In genomic region chr11:329886-330253, GRCh38 we compare ENCODE assay signal across 21 cellular contexts. TPM values are rescaled to one million over a fixed set of nuclear protein-coding genes. Genes with fewer than 3 reads are reported as not detected.
A peak's percentile ranks its signal among the peaks of the same experiment; 100 is the strongest.
DNase-seq lines count a peak whose midpoint lies in the region; ATAC-seq and TF ChIP-seq lines count a peak whose summit lies in the region.
"Had no signal": no experiment of that assay in that cellular context is flagged by ENCODE, and none has a peak within 500 bp of the region (broad histone marks: within the 10 kb centered on the region; RNA-seq: fewer than 3 reads in every experiment).

No MANE protein-coding gene starts in this region.

- H3K27ac Mint-ChIP-seq in CD4-positive, alpha-beta T cell: peak overlapping the region; percentile 32
- H3K27ac Mint-ChIP-seq in GM23338: no peak overlapping the region
- peak overlapping the region; percentile 86 for H3K27ac Mint-ChIP-seq in activated naive CD8-positive, alpha-beta T cell
- peak overlapping the region; percentile 81 to 95 (median 92) for H3K27ac Mint-ChIP-seq in naive thymus-derived CD8-positive, alpha-beta T cell
- no peak overlapping the region for H3K27ac Mint-ChIP-seq in type B pancreatic cell

- POLR2A ChIA-PET in CD4-positive, alpha-beta T cell (lab: Charles Lee): interaction anchor here (0.8 to 3.6 kb wide), 5 partner anchors 13 to 77 kb away, joined by 3 to 17 read pairs (median 14); no protein-coding TSS in a partner anchor
- POLR2A ChIA-PET in naive thymus-derived CD8-positive, alpha-beta T cell (lab: Charles Lee): interaction anchor here (0.8 to 5.6 kb wide), 10 partner anchors 10 to 123 kb away, joined by 3 to 38 read pairs (median 5); partner anchors contain the start of genes BET1L and RIC8A

- H3K4me1 ChIP-seq in GM23338 (ENCODE audit: insufficient read depth): peaks cover 16% of the 10 kb centered on the region

- no peaks in the 10 kb centered on the region for H3K27me3 ChIP-seq in CD4-positive, alpha-beta T cell (ENCODE audit: control insufficient read depth, insufficient read depth, low read length)
- H3K27me3 ChIP-seq in GM23338 (ENCODE audit: insufficient read depth): no peaks in the 10 kb centered on the region
- H3K27me3 ChIP-seq: esophagus muscularis mucosa, MG63, suprapubic skin had no signal

- intact Hi-C loops in CD4-positive, alpha-beta T cell (cut with DNase I, micrococcal nuclease): no loop called here

- no peaks in the 10 kb centered on the region; the same call in 1 of the 2 replicates for H3K36me3 ChIP-seq in GM23338 (ENCODE audit: insufficient read depth)
- H3K36me3 ChIP-seq: esophagus muscularis mucosa, MG63, suprapubic skin had no signal

- no peak overlapping the region for H3K4me3 Mint-ChIP-seq in CD4-positive, alpha-beta T cell
- no peak overlapping the region; the same call in 2 of the 3 replicates for H3K4me3 Mint-ChIP-seq in GM23338
- H3K4me3 Mint-ChIP-seq in activated naive CD8-positive, alpha-beta T cell: peak overlapping the region; percentile 20
- peak overlapping the region in 9 of 10 donors; percentile 22 to 74 (median 56) for H3K4me3 Mint-ChIP-seq in naive thymus-derived CD8-positive, alpha-beta T cell
- H3K4me3 Mint-ChIP-seq in type B pancreatic cell: no peak overlapping the region

- CTCF ChIA-PET in CD4-positive, alpha-beta T cell (lab: Charles Lee): interaction anchor here (1.5 kb wide), 1 partner anchor 25 kb away, joined by 6 read pairs; no protein-coding TSS in a partner anchor

- H3F3A ChIP-seq in GM23338 (replicated peaks; ENCODE audit: low read depth): 0 out of 2 replicates have a peak, but pooled peaks cover 14% of the 10 kb centered on the region

- no peaks in the 10 kb centered on the region for H3K9me3 Mint-ChIP-seq in CD4-positive, alpha-beta T cell
- H3K9me3 Mint-ChIP-seq in GM23338: peaks cover 13% of the 10 kb centered on the region
- no peaks in the 10 kb centered on the region for H3K9me3 Mint-ChIP-seq in activated naive CD8-positive, alpha-beta T cell (ENCODE audit: low read depth)
- H3K9me3 Mint-ChIP-seq in naive thymus-derived CD8-positive, alpha-beta T cell: no peaks in the 10 kb centered on the region
- H3K9me3 Mint-ChIP-seq in type B pancreatic cell: peaks cover 6% of the 10 kb centered on the region

- no peaks in the 10 kb centered on the region for H4K20me1 ChIP-seq in GM23338 (replicated peaks; ENCODE audit: insufficient read depth)

- H3K4me3 ChIP-seq in GM23338: no peak overlapping the region
- H3K4me3 ChIP-seq: esophagus muscularis mucosa, MG63, suprapubic skin had no signal

- TF ChIP-seq CTCF in CD4-positive, alpha-beta T cell (IDR thresholded peaks at IDR 0.05): no peak
- TF ChIP-seq CTCF in GM23338 (conservative IDR thresholded peaks at IDR 0.05; ENCODE audit: low read depth in 2 of 2) (no peak), type B pancreatic cell (conservative IDR thresholded peaks at IDR 0.05) (no peak)

- no peaks in the 10 kb centered on the region for H3K36me3 Mint-ChIP-seq in CD4-positive, alpha-beta T cell (ENCODE audit: low read depth)
- H3K36me3 Mint-ChIP-seq in GM23338 (ENCODE audit: low read depth) (peaks cover 16% of the 10 kb centered on the region; the same call in 2 of the 3 replicates), type B pancreatic cell (no peaks in the 10 kb centered on the region)
- no peaks in the 10 kb centered on the region for H3K36me3 Mint-ChIP-seq in activated naive CD8-positive, alpha-beta T cell
- no peaks in the 10 kb centered on the region for H3K36me3 Mint-ChIP-seq in naive thymus-derived CD8-positive, alpha-beta T cell

- DNase-seq in CD4-positive, alpha-beta T cell: no peak
- no peak for DNase-seq in GM23338 (ENCODE audit: low spot score)
- no peak for DNase-seq in naive thymus-derived CD8-positive, alpha-beta T cell
- no peak for DNase-seq in Kasumi-1 (lab: John Stamatoyannopoulos, UW)
- DNase-seq in type B pancreatic cell (ENCODE audit: extremely low spot score, unreplicated experiment): no peak
- DNase-seq in NCI-H1417 (lab: John Stamatoyannopoulos, UW): no peak
- DNase-seq: anterior cingulate cortex, cortex of kidney, head of caudate nucleus, NCI-H2029, NCI-H748 treated with DMSO at 0.1 percent for 48 hours, RPMI8226 had no signal

- no peak overlapping the region for H3K4me2 ChIP-seq in GM23338

- no peak for ATAC-seq in CD4-positive, alpha-beta T cell (ENCODE audit: poor library complexity)
- ATAC-seq in GM23338: no peak
- no peak for ATAC-seq in naive thymus-derived CD8-positive, alpha-beta T cell

- peaks cover 68% of the 10 kb centered on the region for H3K4me1 Mint-ChIP-seq in CD4-positive, alpha-beta T cell (ENCODE audit: low read depth)
- H3K4me1 Mint-ChIP-seq in GM23338 (peaks cover 40% of the 10 kb centered on the region), type B pancreatic cell (ENCODE audit: unreplicated experiment) (peaks cover 38% of the 10 kb centered on the region)
- peaks cover 69% of the 10 kb centered on the region for H3K4me1 Mint-ChIP-seq in activated naive CD8-positive, alpha-beta T cell (ENCODE audit: low read depth)
- peaks cover 29 to 88% (median 73%) of the 10 kb centered on the region in 4 donors for H3K4me1 Mint-ChIP-seq in naive thymus-derived CD8-positive, alpha-beta T cell

- no peaks in the 10 kb centered on the region for H3K79me2 ChIP-seq in GM23338 (replicated peaks; ENCODE audit: insufficient read depth)

- H3K9me3 ChIP-seq in CD4-positive, alpha-beta T cell (ENCODE audit: control insufficient read depth, low read length): no peaks in the 10 kb centered on the region
- H3K9me3 ChIP-seq: esophagus muscularis mucosa, suprapubic skin had no signal

- no peaks in the 10 kb centered on the region for H3K27me3 Mint-ChIP-seq in CD4-positive, alpha-beta T cell
- H3K27me3 Mint-ChIP-seq in GM23338 (ENCODE audit: insufficient read depth, low read depth, poor library complexity) (peaks cover 18% of the 10 kb centered on the region), type B pancreatic cell (no peaks in the 10 kb centered on the region)
- no peaks in the 10 kb centered on the region for H3K27me3 Mint-ChIP-seq in activated naive CD8-positive, alpha-beta T cell
- H3K27me3 Mint-ChIP-seq in naive thymus-derived CD8-positive, alpha-beta T cell: no peaks in the 10 kb centered on the region

- H2AFZ ChIP-seq in GM23338: no peak overlapping the region

- H3K27ac ChIP-seq in CD4-positive, alpha-beta T cell (ENCODE audit: low read depth, low read length): no peak overlapping the region
- 0 out of 2 replicates have a peak overlapping the region, but pooled peaks have one; percentile 15 for H3K27ac ChIP-seq in GM23338 (ENCODE audit: low read depth)
- H3K27ac ChIP-seq: C4-2B, esophagus muscularis mucosa, suprapubic skin had no signal

- no peaks in the 10 kb centered on the region for H3K9me2 ChIP-seq in GM23338 (ENCODE audit: insufficient read depth)

TF ChIP-seq in GM23338, 12 proteins besides CTCF, POLR2A, EP300 and RAD21 (continues in another document):
- TF ChIP-seq EZH2 (IDR thresholded peaks at IDR 0.05; ENCODE audit: low read depth, unreplicated experiment): no peak

RNA-seq across cellular contexts. Expression of gene IFITM3, which starts 9.2 kb away (rescaled TPM):
- 10 to 100 TPM; 15.9 to 20.1 TPM for total RNA-seq in CD4-positive, alpha-beta T cell
- 72.4 and 82.3 TPM in 2 replicates for total RNA-seq in GM23338 (2014; rRNA removed; shearing (Covaris generic))
- 829 and 840 TPM in 2 replicates for polyA plus RNA-seq in GM23338 (2016; fragmentation: Nextera tagmentation; extraction: Ambion mirVana)
- total RNA-seq in naive thymus-derived CD8-positive, alpha-beta T cell: 10 to 100 TPM; 11.3 to 11.9 TPM
- 100 to 1,000 TPM in 2 of 3 donors, 10 to 100 TPM in 1; 45.1 to 202 (median 196) TPM for polyA plus RNA-seq in naive thymus-derived CD8-positive, alpha-beta T cell
- total RNA-seq in type B pancreatic cell (ENCODE audit: low replicate concordance): 175 and 354 TPM in 2 replicates

RNA-seq across cellular contexts. Expression of gene IFITM1, which starts 16.0 kb away (rescaled TPM):
- total RNA-seq in CD4-positive, alpha-beta T cell: 100 to 1,000 TPM; 286 to 306 TPM
- 396 and 409 TPM in 2 replicates for total RNA-seq in GM23338 (2014; rRNA removed; shearing (Covaris generic))
- polyA plus RNA-seq in GM23338 (2016; fragmentation: Nextera tagmentation; extraction: Ambion mirVana): 1,180 and 1,194 TPM in 2 replicates
- total RNA-seq in naive thymus-derived CD8-positive, alpha-beta T cell: 10 to 100 TPM; 90.0 to 91.0 TPM
- 1,000 to 10,000 TPM; 1,833 to 2,198 (median 2,135) TPM for polyA plus RNA-seq in naive thymus-derived CD8-positive, alpha-beta T cell
- total RNA-seq in type B pancreatic cell (ENCODE audit: low replicate concordance): 34.1 and 192 TPM in 2 replicates

RNA-seq across cellular contexts. Expression of gene IFITM2, which starts 22.3 kb away (rescaled TPM):
- 100 to 1,000 TPM; 364 to 383 TPM for total RNA-seq in CD4-positive, alpha-beta T cell
- 57.3 and 91.2 TPM in 2 replicates for total RNA-seq in GM23338 (2014; rRNA removed; shearing (Covaris generic))
- 857 and 906 TPM in 2 replicates for polyA plus RNA-seq in GM23338 (2016; fragmentation: Nextera tagmentation; extraction: Ambion mirVana)
- 100 to 1,000 TPM; 115 to 122 TPM for total RNA-seq in naive thymus-derived CD8-positive, alpha-beta T cell
- polyA plus RNA-seq in naive thymus-derived CD8-positive, alpha-beta T cell: 1,000 to 10,000 TPM; 2,345 to 2,732 (median 2,362) TPM
- 109 and 238 TPM in 2 replicates for total RNA-seq in type B pancreatic cell (ENCODE audit: low replicate concordance)

RNA-seq across cellular contexts. Expression of gene IFITM5, which starts 30.5 kb away (rescaled TPM):
- total RNA-seq in CD4-positive, alpha-beta T cell: not detected
- total RNA-seq in GM23338 (2014; rRNA removed; shearing (Covaris generic)): not detected in 2 replicates
- polyA plus RNA-seq in GM23338 (2016; fragmentation: Nextera tagmentation; extraction: Ambion mirVana): 0.42 TPM in 1 of 2 replicates, not detected in the other
- not detected for total RNA-seq in naive thymus-derived CD8-positive, alpha-beta T cell
- polyA plus RNA-seq in naive thymus-derived CD8-positive, alpha-beta T cell: not detected
- not detected in 2 replicates for total RNA-seq in type B pancreatic cell (ENCODE audit: low replicate concordance)
- total RNA-seq: activated CD8-positive, alpha-beta memory T cell treated with anti-CD3 and anti-CD28 coated beads for 36 hours; esophagus muscularis mucosa; kidney epithelial cell; pulmonary artery endothelial cell; suprapubic skin; T-helper 2 cell treated with Interferon-gamma antibody and Interleukin-4, amounts not matched to agents 100 ng/mL and 5 ng/mL, for 36 hours had no signal

RNA-seq across cellular contexts. Expression of gene B4GALNT4, which starts 39.4 kb away (rescaled TPM):
- 1 to 10 TPM; 4.2 to 6.0 TPM for total RNA-seq in CD4-positive, alpha-beta T cell
- total RNA-seq in GM23338 (2014; rRNA removed; shearing (Covaris generic)): 55.2 and 92.6 TPM in 2 replicates
- polyA plus RNA-seq in GM23338 (2016; fragmentation: Nextera tagmentation; extraction: Ambion mirVana): 49.9 and 53.5 TPM in 2 replicates
- under 1 TPM; 0.16 to 0.39 TPM for total RNA-seq in naive thymus-derived CD8-positive, alpha-beta T cell
- 1 to 10 TPM in 1 of 3 donors, not detected in 2; 1.3 TPM for polyA plus RNA-seq in naive thymus-derived CD8-positive, alpha-beta T cell
- 95.0 and 185 TPM in 2 replicates for total RNA-seq in type B pancreatic cell (ENCODE audit: low replicate concordance)

Comparison
In these comparisons a context has a peak if more than half of its experiments do, and no peak if none do; other contexts are left out.
1. H3K27ac Mint-ChIP-seq: peak in CD4-positive, alpha-beta T cell (single experiment), activated naive CD8-positive, alpha-beta T cell (single experiment) and naive thymus-derived CD8-positive, alpha-beta T cell (10 of 10); none in GM23338 (single experiment) and type B pancreatic cell (single experiment).
2. H3K4me3 Mint-ChIP-seq: peak in activated naive CD8-positive, alpha-beta T cell (single experiment) and naive thymus-derived CD8-positive, alpha-beta T cell (9 of 10); none in CD4-positive, alpha-beta T cell (single experiment), GM23338 (single experiment) and type B pancreatic cell (single experiment).